16 cellular contexts compared by ENCODE assay signal in the genomic region with DNA sequence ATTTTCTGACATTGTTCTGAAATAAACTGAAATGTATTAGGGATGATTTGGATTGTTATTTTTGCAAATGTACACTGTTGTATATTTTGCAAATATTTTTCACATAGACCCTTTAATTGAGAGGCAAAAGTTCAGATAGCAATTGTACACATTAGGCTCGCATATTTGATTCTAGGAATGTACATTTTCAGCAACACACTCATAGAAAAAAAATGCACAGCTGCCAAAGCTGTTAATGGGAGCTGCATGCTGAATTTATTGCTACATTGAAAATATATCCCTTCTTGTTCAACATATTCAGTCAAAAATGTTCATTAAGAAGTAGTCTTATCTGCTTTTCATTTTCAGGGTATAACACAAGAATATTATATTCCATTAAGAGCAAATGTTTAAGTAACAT.
A peak's percentile ranks its signal among the peaks of the same experiment; 100 is the strongest.
DNase-seq lines count a peak whose midpoint lies in the region; ATAC-seq and TF ChIP-seq lines count a peak whose summit lies in the region.
"Had no signal": no experiment of that assay in that cellular context is flagged by ENCODE, and none has a peak within 500 bp of the region (broad histone marks: within the 10 kb centered on the region; RNA-seq: fewer than 3 reads in every experiment).

No MANE protein-coding gene starts in this region.

- no peak overlapping the region for H4K91ac ChIP-seq in mesenchymal stem cell (ENCODE audit: low read length)

- DNase-seq in HS-5 (ENCODE audit: low read depth) (peak; percentile 18), astrocyte of the spinal cord (ENCODE audit: low read depth, low spot score) (peak; percentile 41), mesenchymal stem cell (peak; percentile 14), NCI-H510A (lab: John Stamatoyannopoulos, UW) (no peak)
- DNase-seq in activated CD4-positive, alpha-beta memory T cell treated with anti-CD3 and anti-CD28 coated beads, Interleukin-2, amount 10 ng/mL, durations not matched to agents 7 days and 5 days: no peak
- DNase-seq: Calu3; CD4-positive, CD25-positive, alpha-beta regulatory T cell; GOT3; KBM-7; NCI-H1436; NCI-H2029; NCI-H82; PC-3 had no signal

- no peaks in the 10 kb centered on the region for H3K4me1 ChIP-seq in mesenchymal stem cell (ENCODE audit: control insufficient read depth, insufficient read depth, low read depth, low read length)
- peaks cover 16% of the 10 kb centered on the region for H3K4me1 ChIP-seq in skeletal muscle satellite cell (ENCODE audit: control insufficient read depth, insufficient read depth, low read length)
- H3K4me1 ChIP-seq: SJSA1 had no signal

- no peak overlapping the region for H3K18ac ChIP-seq in mesenchymal stem cell (ENCODE audit: low read depth in 1 of 2, low read length in 2 of 2)

- no peaks in the 10 kb centered on the region for H3K27me3 Mint-ChIP-seq in activated CD4-positive, alpha-beta memory T cell treated with anti-CD3 and anti-CD28 coated beads, Interleukin-2, amount 10 ng/mL, durations not matched to agents 7 days and 5 days
- H3K27me3 Mint-ChIP-seq: CD4-positive, CD25-positive, alpha-beta regulatory T cell had no signal

- H3K4me3 ChIP-seq in astrocyte of the spinal cord (ENCODE audit: low read depth, low read length) (no peak overlapping the region), mesenchymal stem cell (ENCODE audit: insufficient read depth in 1 of 2, low read depth in 1 of 2, low read length in 2 of 2) (no peak overlapping the region), skeletal muscle satellite cell (ENCODE audit: low read length) (no peak overlapping the region)
- H3K4me3 ChIP-seq: SJSA1 had no signal

- H4K8ac ChIP-seq in mesenchymal stem cell (ENCODE audit: low read length): no peak overlapping the region

- H2AFZ ChIP-seq in mesenchymal stem cell (ENCODE audit: low read depth, low read length): no peak overlapping the region

- in situ Hi-C loops in astrocyte of the spinal cord (cut with HindIII; ENCODE audit: low sequenced_read_pairs): no loop called here

- no peak for ATAC-seq in GM18517 (IDR thresholded peaks at IDR 0.05; ENCODE audit: unreplicated experiment)
- ATAC-seq: PC-3 had no signal

- H3K4me1 Mint-ChIP-seq in activated CD4-positive, alpha-beta memory T cell treated with anti-CD3 and anti-CD28 coated beads, Interleukin-2, amount 10 ng/mL, durations not matched to agents 7 days and 5 days: no peaks in the 10 kb centered on the region
- H3K4me1 Mint-ChIP-seq: CD4-positive, CD25-positive, alpha-beta regulatory T cell had no signal

- H3K9ac ChIP-seq in mesenchymal stem cell (ENCODE audit: low read length) (no peak overlapping the region), skeletal muscle satellite cell (ENCODE audit: low read depth, low read length) (peak overlapping the region; percentile 23)

- H3K23ac ChIP-seq in mesenchymal stem cell (ENCODE audit: low read length in 2 of 2): no peak overlapping the region

- no peak overlapping the region for H2AK5ac ChIP-seq in mesenchymal stem cell (ENCODE audit: low read length, severe bottlenecking)

- no peak overlapping the region for H2BK15ac ChIP-seq in mesenchymal stem cell (ENCODE audit: low read depth, poor library complexity, severe bottlenecking)

- H3K36me3 Mint-ChIP-seq in activated CD4-positive, alpha-beta memory T cell treated with anti-CD3 and anti-CD28 coated beads, Interleukin-2, amount 10 ng/mL, durations not matched to agents 7 days and 5 days (ENCODE audit: low read depth): no peaks in the 10 kb centered on the region
- H3K36me3 Mint-ChIP-seq: CD4-positive, CD25-positive, alpha-beta regulatory T cell had no signal

- CTCF ChIA-PET in activated CD4-positive, alpha-beta memory T cell treated with anti-CD3 and anti-CD28 coated beads, Interleukin-2, amount 10 ng/mL, durations not matched to agents 7 days and 5 days (lab: Charles Lee): no interaction called here

- no peaks in the 10 kb centered on the region for H3K9me3 Mint-ChIP-seq in activated CD4-positive, alpha-beta memory T cell treated with anti-CD3 and anti-CD28 coated beads, Interleukin-2, amount 10 ng/mL, durations not matched to agents 7 days and 5 days

- no peak overlapping the region for H3K4ac ChIP-seq in mesenchymal stem cell (ENCODE audit: low read depth in 1 of 2, low read length in 2 of 2)

- no peaks in the 10 kb centered on the region for H3K9me3 ChIP-seq in mesenchymal stem cell (ENCODE audit: control insufficient read depth, low read length)
- H3K9me3 ChIP-seq in skeletal muscle satellite cell (replicated peaks; ENCODE audit: low read length): no peaks in the 10 kb centered on the region
- H3K9me3 ChIP-seq: SJSA1 had no signal

- no peak overlapping the region for H3K14ac ChIP-seq in mesenchymal stem cell (ENCODE audit: low read length in 2 of 2)

- H2BK12ac ChIP-seq in mesenchymal stem cell (ENCODE audit: low read length in 2 of 2): no peak overlapping the region

- H3K27ac ChIP-seq in mesenchymal stem cell (ENCODE audit: low read length, poor library complexity, severe bottlenecking): no peak overlapping the region
- H3K27ac ChIP-seq: SJSA1 had no signal

- H3K27ac Mint-ChIP-seq in activated CD4-positive, alpha-beta memory T cell treated with anti-CD3 and anti-CD28 coated beads, Interleukin-2, amount 10 ng/mL, durations not matched to agents 7 days and 5 days: no peak overlapping the region
- H3K27ac Mint-ChIP-seq: CD4-positive, CD25-positive, alpha-beta regulatory T cell had no signal

- WGBS in mesenchymal stem cell: no CpG with 5 or more reads among the region's 1 CpG

- POLR2A ChIA-PET in activated CD4-positive, alpha-beta memory T cell treated with anti-CD3 and anti-CD28 coated beads, Interleukin-2, amount 10 ng/mL, durations not matched to agents 7 days and 5 days (lab: Charles Lee): no interaction called here

- no peak overlapping the region for H3K4me2 ChIP-seq in mesenchymal stem cell (ENCODE audit: low read length, poor library complexity, severe bottlenecking)
- H3K4me2 ChIP-seq in skeletal muscle satellite cell (ENCODE audit: low read length): peak overlapping the region; percentile 52

- TF ChIP-seq CTCF in astrocyte of the spinal cord (IDR thresholded peaks at IDR 0.05; ENCODE audit: low read depth, low read length): no peak

- H3K79me1 ChIP-seq in mesenchymal stem cell (replicated peaks; ENCODE audit: low read length, poor library complexity, severe bottlenecking): no peaks in the 10 kb centered on the region

- H2BK120ac ChIP-seq in mesenchymal stem cell (ENCODE audit: low read depth, low read length): no peak overlapping the region

- no peak overlapping the region for H2BK5ac ChIP-seq in mesenchymal stem cell (ENCODE audit: low read depth, low read length, poor library complexity, severe bottlenecking)

- H3K4me3 Mint-ChIP-seq in activated CD4-positive, alpha-beta memory T cell treated with anti-CD3 and anti-CD28 coated beads, Interleukin-2, amount 10 ng/mL, durations not matched to agents 7 days and 5 days: no peak overlapping the region
- H3K4me3 Mint-ChIP-seq: CD4-positive, CD25-positive, alpha-beta regulatory T cell had no signal

- H3K36me3 ChIP-seq in mesenchymal stem cell (ENCODE audit: control insufficient read depth in 1 of 2, insufficient read depth in 2 of 2, low read depth in 1 of 2, low read length in 2 of 2): no peaks in the 10 kb centered on the region
- no peaks in the 10 kb centered on the region for H3K36me3 ChIP-seq in skeletal muscle satellite cell (ENCODE audit: insufficient read depth, low read length)
- H3K36me3 ChIP-seq: SJSA1 had no signal

- H3K27me3 ChIP-seq in mesenchymal stem cell (ENCODE audit: control insufficient read depth in 1 of 2, insufficient read depth in 1 of 2, low read length in 2 of 2) (no peaks in the 10 kb centered on the region), skeletal muscle satellite cell (ENCODE audit: control insufficient read depth, insufficient read depth, low read length) (no peaks in the 10 kb centered on the region)
- H3K27me3 ChIP-seq: SJSA1 had no signal

Comparison
In these comparisons a context has a peak if more than half of its experiments do, and no peak if none do; other contexts are left out.
1. DNase-seq: peak in HS-5 (single experiment), astrocyte of the spinal cord (single experiment) and mesenchymal stem cell (single experiment); none in activated CD4-positive, alpha-beta memory T cell treated with anti-CD3 and anti-CD28 coated beads, Interleukin-2, amount 10 ng/mL, durations not matched to agents 7 days and 5 days (single experiment) and NCI-H510A (single experiment).